In the genomic region with DNA sequence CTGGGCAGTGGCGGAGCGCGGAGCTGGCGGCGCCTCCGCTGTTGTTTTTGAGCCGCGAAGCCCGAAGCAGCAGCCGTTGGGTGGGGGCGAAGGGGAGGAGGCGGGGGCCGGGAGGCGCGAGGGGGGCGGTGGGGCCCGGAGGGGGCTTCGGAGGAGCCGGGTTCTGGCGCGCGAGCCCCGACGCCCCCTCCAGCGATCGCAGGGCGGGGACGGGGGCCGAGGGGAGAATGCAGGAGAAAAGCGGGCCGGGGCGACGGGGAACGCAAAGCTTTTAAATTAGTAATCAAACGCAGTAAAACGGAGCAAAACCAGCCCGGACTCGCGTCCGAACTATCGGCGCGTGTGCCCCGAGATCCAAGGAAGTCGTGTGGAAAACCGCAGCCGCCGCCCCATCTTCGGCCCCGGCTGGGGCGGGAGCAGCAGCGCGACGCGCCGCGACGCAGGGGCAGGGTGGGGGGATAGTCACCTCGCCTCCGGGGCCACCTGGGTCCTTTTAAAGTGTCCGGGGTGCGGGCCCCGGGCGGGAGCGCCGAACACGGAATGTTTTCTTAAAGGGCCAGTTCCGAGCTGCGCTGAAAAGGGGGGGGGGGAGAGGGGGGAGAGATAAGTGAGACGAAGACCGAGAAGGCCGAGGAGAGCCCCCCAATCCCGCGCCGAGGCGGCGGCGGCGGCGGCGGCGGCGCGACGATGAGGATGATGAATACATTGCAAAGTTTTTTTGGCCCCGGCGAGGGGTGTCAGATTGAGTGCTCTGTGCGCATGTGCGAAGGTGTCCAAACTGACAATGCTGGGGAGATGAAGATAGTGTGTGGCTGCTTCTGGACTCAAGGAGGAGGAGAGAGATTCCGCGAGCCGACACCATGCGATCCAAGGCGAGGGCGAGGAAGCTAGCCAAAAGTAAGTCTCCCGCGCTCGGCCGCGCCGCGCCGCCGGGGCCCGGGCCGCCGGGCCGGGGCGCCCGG, we compare ENCODE assay signal across 8 cellular contexts. TPM values are rescaled to one million over a fixed set of nuclear protein-coding genes. Genes with fewer than 3 reads are reported as not detected.
DNase-seq lines count a peak whose midpoint lies in the region; ATAC-seq and TF ChIP-seq lines count a peak whose summit lies in the region.

PRDM16 (plus strand) TSS at position 804 of the 962 bp plus-strand sequence; CDS start at position 861, 57 bp downstream.

- 0 to 1% methylated on average over 28 to 97 of the region's 110 CpGs for WGBS in testis, 2 donors

- H3K27ac ChIP-seq in Panc1 (ENCODE audit: low read length) (peak within 1 kb of the TSS; percentile 81), testis (peak within 1 kb of the TSS; percentile 68 to 71)

- peaks cover 79% of the 10 kb centered on the region for H3K27me3 Mint-ChIP-seq in mesothelial cell of epicardium (ENCODE audit: low read depth)

- H3K27ac Mint-ChIP-seq in mesothelial cell of epicardium, result no peak within 1 kb of the TSS

- peak within 1 kb of the TSS; percentile 65 to 68 for H3K4me3 ChIP-seq in Panc1 (ENCODE audit: low read depth in 2 of 2, low read length in 2 of 2)
- peak within 1 kb of the TSS; percentile 56 to 66 for H3K4me3 ChIP-seq in testis

- H3K36me3 ChIP-seq in Panc1 (ENCODE audit: control insufficient read depth, insufficient read depth, low read length), result no peaks in the 10 kb centered on the region; the same call in 1 of the 2 replicates
- no peaks in the 10 kb centered on the region for H3K36me3 ChIP-seq in testis (ENCODE audit: low read depth, missing control alignments)

- H3K4me1 ChIP-seq in Panc1 (ENCODE audit: control insufficient read depth, insufficient read depth, low read length) (peaks cover 30% of the 10 kb centered on the region), testis (peaks cover 18% of the 10 kb centered on the region)

- no peaks in the 10 kb centered on the region for H3K36me3 Mint-ChIP-seq in mesothelial cell of epicardium

- DNase-seq in DMS79 treated with DMSO at 0.1 percent for 48 hours (lab: John Stamatoyannopoulos, UW), result peak; percentile 74
- DNase-seq in Panc1 (ENCODE audit: low read depth, low spot score), result no peak
- DNase-seq in ecto neural progenitor cell (ENCODE audit: low spot score), result peak; percentile 78
- peak; percentile 20 to 46 for DNase-seq in mesothelial cell of epicardium (ENCODE audit: low spot score in 2 of 2, unreplicated experiment in 2 of 2)
- DNase-seq in testis, result peak; percentile 57
- no peak for DNase-seq in GM10248 (ENCODE audit: extremely low spot score)
- no peak for DNase-seq in NCI-H187 treated with DMSO at 0.1 percent for 48 hours (lab: John Stamatoyannopoulos, UW)

- H3K27me3 ChIP-seq in Panc1 (ENCODE audit: control insufficient read depth, insufficient read depth, low read length) (no peaks in the 10 kb centered on the region), testis (no peaks in the 10 kb centered on the region)

- H3K9me3 ChIP-seq in Panc1 (ENCODE audit: control insufficient read depth, insufficient read depth, low read depth, low read length), result no peaks in the 10 kb centered on the region
- H3K9me3 ChIP-seq in testis, result no peaks in the 10 kb centered on the region

- TF ChIP-seq CTCF in Panc1 (IDR thresholded peaks at IDR 0.05), result no peak
- no peak for TF ChIP-seq CTCF in mesothelial cell of epicardium (IDR thresholded peaks at IDR 0.05; ENCODE audit: unreplicated experiment)
- TF ChIP-seq CTCF in testis (IDR thresholded peaks at IDR 0.05), result no peak
- TF ChIP-seq CTCF in GM10248 (IDR thresholded peaks at IDR 0.05; ENCODE audit: control extremely low read depth, extremely low read depth, low read depth, missing control alignments), result no peak

- peak within 1 kb of the TSS; percentile 74 for H3K4me3 Mint-ChIP-seq in mesothelial cell of epicardium

- intact Hi-C loops in Panc1 (cut with micrococcal nuclease; ENCODE audit: unreplicated experiment), result loop anchor here (5.0 kb wide), 1 partner anchor 354 kb away; no protein-coding TSS in a partner anchor
- intact Hi-C loops in testis (cut with DNase I; ENCODE audit: low total_unique reads), result no loop called here

- ATAC-seq in Panc1 (peak; percentile 44), HG03159 (IDR thresholded peaks at IDR 0.05; ENCODE audit: unreplicated experiment) (no peak)

- no TSS peak for BruUV-seq in Panc1 (replicated peaks; lab: Mats Ljungman, UMichigan)

- TF ChIP-seq POLR2A in testis (IDR thresholded peaks at IDR 0.05), result no peak

- in situ Hi-C loops in Panc1 (cut with HindIII; ENCODE audit: low pct_unique_long_range_greater_than_20kb, low sequenced_read_pairs), result no loop called here

- H3K4me1 Mint-ChIP-seq in mesothelial cell of epicardium, result peaks cover 6% of the 10 kb centered on the region

- H3K9me3 Mint-ChIP-seq in mesothelial cell of epicardium, result no peaks in the 10 kb centered on the region

- POLR2A ChIA-PET in Panc1 (lab: Charles Lee) (no interaction called here), GM10248 (lab: Yijun Ruan, JAX) (no interaction called here)

- CTCF ChIA-PET in Panc1 (lab: Charles Lee) (interaction anchor here (0.6 to 1.0 kb wide), 3 partner anchors 213 to 356 kb away, joined by 5 to 7 read pairs (median 5); no protein-coding TSS in a partner anchor), GM10248 (lab: Yijun Ruan, JAX) (no interaction called here)

RNA-seq across cellular contexts. Expression of gene PRDM16, which starts in this region (rescaled TPM):
- total RNA-seq in Panc1 (2021; ENCODE audit: unreplicated experiment) (22.3 TPM), mesothelial cell of epicardium (1.2 to 2.1 TPM (median 1.4 TPM) in 3 replicates), testis (1 to 10 TPM; 4.7 to 5.6 TPM)
- polyA plus RNA-seq in Panc1 (2012; ENCODE audit: insufficient read length), result 16.1 TPM
- 2.1 TPM for polyA plus RNA-seq in testis (ENCODE audit: insufficient read depth, low read depth, low replicate concordance)

Comparison
In these comparisons a context has a peak if more than half of its experiments do, and no peak if none do; other contexts are left out.
1. DNase-seq: peak in DMS79 treated with DMSO at 0.1 percent for 48 hours (single experiment), ecto neural progenitor cell (single experiment), mesothelial cell of epicardium (2 of 2) and testis (single experiment); none in Panc1 (single experiment), GM10248 (single experiment) and NCI-H187 treated with DMSO at 0.1 percent for 48 hours (single experiment).